In the genomic region with DNA sequence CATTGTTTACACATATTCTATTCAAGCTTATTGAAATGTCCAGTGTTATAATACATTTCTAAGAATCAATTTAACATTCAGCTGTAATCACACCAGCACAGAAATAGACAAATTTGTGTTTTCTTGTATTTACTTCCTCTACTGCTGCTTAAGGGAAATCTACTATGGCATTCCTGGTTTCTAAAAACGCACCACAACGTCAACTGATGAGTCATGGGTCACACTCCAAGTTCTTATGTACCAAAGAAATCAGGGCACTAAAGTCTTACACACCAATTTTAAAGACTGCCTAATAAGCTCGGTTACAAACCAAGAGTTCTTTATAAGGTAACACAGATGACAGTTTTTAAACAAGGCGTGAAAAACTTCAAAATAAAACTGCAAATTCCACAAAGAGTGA, we compare ENCODE assay signal across 11 cellular contexts. TPM values are rescaled to one million over a fixed set of nuclear protein-coding genes. Genes with fewer than 3 reads are reported as not detected.
DNase-seq lines count a peak whose midpoint lies in the region; ATAC-seq lines count a peak whose summit lies in the region.
"Had no signal": no experiment of that assay in that cellular context is flagged by ENCODE, and none has a peak within 500 bp of the region (broad histone marks: within the 10 kb centered on the region; RNA-seq: fewer than 3 reads in every experiment).

No MANE protein-coding gene starts in this region.

- no CpG with 5 or more reads among the region's 4 CpGs for WGBS in trophoblast cell (ENCODE audit: extremely low coverage, insufficient coverage, insufficient read length)

- H4K91ac ChIP-seq in trophoblast cell (ENCODE audit: low read depth, low read length): no peak overlapping the region

- no peak overlapping the region for H3K4ac ChIP-seq in trophoblast cell (ENCODE audit: low read depth, low read length)

- H3K4me1 ChIP-seq in trophoblast cell (ENCODE audit: control insufficient read depth in 1 of 2, insufficient read depth in 2 of 2, low read length in 2 of 2): peaks cover 0 to 1% of the 10 kb centered on the region in 2 experiments

- H3K9me3 ChIP-seq in trophoblast cell (ENCODE audit: insufficient read depth, low read depth, low read length): no peaks in the 10 kb centered on the region

- H3K4me2 ChIP-seq in trophoblast cell (ENCODE audit: low read length): no peak overlapping the region

- ATAC-seq in GM19455 (IDR thresholded peaks at IDR 0.05; ENCODE audit: unreplicated experiment) (no peak), HG02981 (IDR thresholded peaks at IDR 0.05; ENCODE audit: unreplicated experiment) (no peak)

- H3K36me3 ChIP-seq in trophoblast cell (ENCODE audit: control insufficient read depth in 1 of 2, insufficient read depth in 2 of 2, low read length in 2 of 2): peaks cover 0 to under 1% of the 10 kb centered on the region in 2 experiments

- no peak overlapping the region for H4K12ac ChIP-seq in trophoblast cell (ENCODE audit: low read depth, low read length)

- no peaks in the 10 kb centered on the region for H3K79me1 ChIP-seq in trophoblast cell (ENCODE audit: low read length)

- H3K4me3 ChIP-seq in trophoblast cell (ENCODE audit: low read depth, low read length): no peak overlapping the region

- no peak overlapping the region for H2AK5ac ChIP-seq in trophoblast cell (ENCODE audit: low read length)

- H2BK120ac ChIP-seq in trophoblast cell (ENCODE audit: insufficient read depth, low read length, poor library complexity): no peak overlapping the region

- H2BK5ac ChIP-seq in trophoblast cell (ENCODE audit: low read depth, low read length, poor library complexity): no peak overlapping the region

- no peak overlapping the region for H3K27ac ChIP-seq in trophoblast cell (ENCODE audit: low read depth, low read length)

- no peak overlapping the region for H4K8ac ChIP-seq in trophoblast cell (ENCODE audit: low read depth, low read length)

- H3K23ac ChIP-seq in trophoblast cell (ENCODE audit: low read length): no peak overlapping the region

- H3K14ac ChIP-seq in trophoblast cell (ENCODE audit: low read length): no peak overlapping the region

- no peak overlapping the region for H2AFZ ChIP-seq in trophoblast cell (ENCODE audit: insufficient read depth, low read length, poor library complexity)

- no peak overlapping the region for H3K9ac ChIP-seq in trophoblast cell (ENCODE audit: low read length)

- DNase-seq in ELR (ENCODE audit: low read depth) (peak; percentile 78), RPMI7951 (ENCODE audit: low read depth) (peak; percentile 69), fibroblast of gingiva (ENCODE audit: low read depth) (peak; percentile 76), trophoblast cell (peak; percentile 38 to 69), nucleus accumbens (lab: John Stamatoyannopoulos, UW) (no peak), pons (ENCODE audit: low spot score) (no peak)
- DNase-seq: activated B cell treated with CpG ODN at 0.5 μM for 24 hours; central memory CD4-positive, alpha-beta T cell; NCI-H187 treated with DMSO at 0.1 percent for 48 hours had no signal

- no peak overlapping the region for H3K18ac ChIP-seq in trophoblast cell (ENCODE audit: low read length)

- no peaks in the 10 kb centered on the region for H3K27me3 ChIP-seq in trophoblast cell (ENCODE audit: insufficient read depth, low read length)

- peaks cover 2% of the 10 kb centered on the region for H3K79me2 ChIP-seq in trophoblast cell (ENCODE audit: control insufficient read depth, insufficient read depth, low read length, poor library complexity)

- no peak overlapping the region for H2BK12ac ChIP-seq in trophoblast cell (ENCODE audit: low read length)

RNA-seq across cellular contexts. Expression of a gene that starts 13.2 kb away (rescaled TPM):
- total RNA-seq in RPMI7951 (2014; rRNA removed; shearing (Covaris generic)): 5.3 and 6.3 TPM in 2 replicates
- polyA plus RNA-seq in trophoblast cell (2013): 7.8 and 7.9 TPM in 2 replicates

RNA-seq across cellular contexts. Expression of a gene that starts 14.6 kb away (rescaled TPM):
- 82.1 and 85.1 TPM in 2 replicates for total RNA-seq in RPMI7951 (2014; rRNA removed; shearing (Covaris generic))
- polyA plus RNA-seq in trophoblast cell (2013): 173 and 176 TPM in 2 replicates

Comparison
In these comparisons a context has a peak if more than half of its experiments do, and no peak if none do; other contexts are left out.
1. DNase-seq: peak in ELR (single experiment), RPMI7951 (single experiment), fibroblast of gingiva (single experiment) and trophoblast cell (2 of 2); none in nucleus accumbens (0 of 56) and pons (single experiment).